In genomic region chr9:19148170-19148569, GRCh38 we compare ENCODE assay signal across 16 cellular contexts.
"Had no signal": no experiment of that assay in that cellular context is flagged by ENCODE, and none has a peak within 500 bp of the region (broad histone marks: within the 10 kb centered on the region; RNA-seq: fewer than 3 reads in every experiment).

No MANE protein-coding gene starts in this region.

- H3K27me3 ChIP-seq: foreskin keratinocyte, left lung, tibial nerve, vagina had no signal

- H3K4me1 Mint-ChIP-seq: central memory CD8-positive, alpha-beta T cell had no signal

- H3K4me3 Mint-ChIP-seq: activated naive CD8-positive, alpha-beta T cell treated with anti-CD3 and anti-CD28 coated beads, Interleukin-2, amount 50 U/mL, for 24 hours; central memory CD8-positive, alpha-beta T cell; dendritic cell treated with granulocyte-macrophage colony-stimulating factor and Interleukin-4, amounts not matched to agents 40 ng/mL and 50 ng/mL, for 4 days; endodermal cell; nephron progenitor cell had no signal

- DNase-seq: activated CD4-positive, alpha-beta T cell treated with anti-CD3 and anti-CD28 coated beads for 4 hours; activated naive CD4-positive, alpha-beta T cell treated with Interleukin-2 at 50 U/mL for 16 hours; activated naive CD8-positive, alpha-beta T cell treated with anti-CD3 and anti-CD28 coated beads, Interleukin-2, amount 50 U/mL, for 24 hours; endodermal cell; erythroblast; foreskin keratinocyte; left lung; mesenchymal stem cell; nephron progenitor cell; stimulated activated CD4-positive, alpha-beta T cell treated with anti-CD3 and anti-CD28 coated beads, Interleukin-4, amount 100 ng/mL, for 4 hours; T-helper 1 cell had no signal

- H3K36me3 ChIP-seq: left lung, tibial nerve, vagina had no signal

- H3K27ac ChIP-seq: foreskin keratinocyte, left lung, tibial nerve, vagina had no signal

- H3K27ac Mint-ChIP-seq: activated naive CD8-positive, alpha-beta T cell treated with anti-CD3 and anti-CD28 coated beads, Interleukin-2, amount 50 U/mL, for 24 hours; dendritic cell treated with granulocyte-macrophage colony-stimulating factor and Interleukin-4, amounts not matched to agents 40 ng/mL and 50 ng/mL, for 4 days; endodermal cell; nephron progenitor cell had no signal

- H3K9me3 ChIP-seq: left lung, tibial nerve, vagina had no signal

- H3K27me3 Mint-ChIP-seq: activated naive CD8-positive, alpha-beta T cell treated with anti-CD3 and anti-CD28 coated beads, Interleukin-2, amount 50 U/mL, for 24 hours; central memory CD8-positive, alpha-beta T cell; dendritic cell treated with granulocyte-macrophage colony-stimulating factor and Interleukin-4, amounts not matched to agents 40 ng/mL and 50 ng/mL, for 4 days had no signal

- ATAC-seq: activated naive CD8-positive, alpha-beta T cell treated with anti-CD3 and anti-CD28 coated beads, Interleukin-2, amount 50 U/mL, for 24 hours; foreskin keratinocyte; left lung had no signal

- H3K4me1 ChIP-seq: foreskin keratinocyte, vagina had no signal

- H3K9me3 Mint-ChIP-seq: activated naive CD8-positive, alpha-beta T cell treated with anti-CD3 and anti-CD28 coated beads, Interleukin-2, amount 50 U/mL, for 24 hours; central memory CD8-positive, alpha-beta T cell; dendritic cell treated with granulocyte-macrophage colony-stimulating factor and Interleukin-4, amounts not matched to agents 40 ng/mL and 50 ng/mL, for 4 days; endodermal cell; nephron progenitor cell had no signal

- H3K4me3 ChIP-seq: left lung, skin epidermis, tibial nerve, vagina had no signal
